Comparison of ENCODE assay signal across 8 cellular contexts in genomic region chr17:76710863-76711611, GRCh38. TPM values are rescaled to one million over a fixed set of nuclear protein-coding genes. Genes with fewer than 3 reads are reported as not detected.
DNase-seq lines count a peak whose midpoint lies in the region; ATAC-seq and TF ChIP-seq lines count a peak whose summit lies in the region.

MXRA7 (minus strand) TSS chr17:76710965; CDS start chr17:76710946, 19 bp downstream.

- H3K27ac Mint-ChIP-seq in activated CD4-positive, alpha-beta T cell treated with anti-CD3 and anti-CD28 coated beads, Interleukin-2, amount 10 ng/mL, durations not matched to agents 7 days and 5 days: no peak within 1 kb of the TSS

- TF ChIP-seq CTCF in GM12865 (IDR thresholded peaks at IDR 0.05; ENCODE audit: insufficient read depth, low read depth, low read length, missing control alignments): no peak

- CTCF ChIA-PET in activated CD4-positive, alpha-beta T cell treated with anti-CD3 and anti-CD28 coated beads, Interleukin-2, amount 10 ng/mL, durations not matched to agents 7 days and 5 days (lab: Charles Lee): interaction anchor here (3.9 kb wide), 1 partner anchor 17 kb away, joined by 16 read pairs; no protein-coding TSS in a partner anchor

- H3K4me3 Mint-ChIP-seq in activated CD4-positive, alpha-beta T cell treated with anti-CD3 and anti-CD28 coated beads, Interleukin-2, amount 10 ng/mL, durations not matched to agents 7 days and 5 days: peak within 1 kb of the TSS; percentile 71

- H3K9me3 Mint-ChIP-seq in activated CD4-positive, alpha-beta T cell treated with anti-CD3 and anti-CD28 coated beads, Interleukin-2, amount 10 ng/mL, durations not matched to agents 7 days and 5 days: no peaks in the 10 kb centered on the region

- POLR2A ChIA-PET in activated CD4-positive, alpha-beta T cell treated with anti-CD3 and anti-CD28 coated beads, Interleukin-2, amount 10 ng/mL, durations not matched to agents 7 days and 5 days (lab: Charles Lee): no interaction called here

- peaks cover 48% of the 10 kb centered on the region for H3K4me1 Mint-ChIP-seq in activated CD4-positive, alpha-beta T cell treated with anti-CD3 and anti-CD28 coated beads, Interleukin-2, amount 10 ng/mL, durations not matched to agents 7 days and 5 days

- H3K27me3 Mint-ChIP-seq in activated CD4-positive, alpha-beta T cell treated with anti-CD3 and anti-CD28 coated beads, Interleukin-2, amount 10 ng/mL, durations not matched to agents 7 days and 5 days: peaks cover 1% of the 10 kb centered on the region

- ATAC-seq in HG03457 (IDR thresholded peaks at IDR 0.05; ENCODE audit: unreplicated experiment): no peak

- DNase-seq in GM12865 (ENCODE audit: low read depth) (peak; percentile 39), NCI-H1048 (lab: John Stamatoyannopoulos, UW) (peak; percentile 24), dermis blood vessel endothelial cell (peak; percentile 72), left kidney (ENCODE audit: low read depth, low spot score) (peak; percentile 87), COLO829 (ENCODE audit: low spot score) (no peak)
- DNase-seq in activated CD4-positive, alpha-beta T cell treated with anti-CD3 and anti-CD28 coated beads, Interleukin-2, amount 10 ng/mL, durations not matched to agents 7 days and 5 days: peak; percentile 56
- peak in 3 of 4 experiments; percentile 20 to 36 (median 35) for DNase-seq in stimulated activated CD4-positive, alpha-beta T cell treated with anti-CD3 and anti-CD28 coated beads, Interleukin-1b, Interleukin-23, amount 100 ng/mL, for 24 hours (ENCODE audit: low read depth in 4 of 4, low spot score in 1 of 4)

- H3K36me3 Mint-ChIP-seq in activated CD4-positive, alpha-beta T cell treated with anti-CD3 and anti-CD28 coated beads, Interleukin-2, amount 10 ng/mL, durations not matched to agents 7 days and 5 days (ENCODE audit: low read depth): peaks cover 19% of the 10 kb centered on the region

- H3K4me3 ChIP-seq in GM12865 (ENCODE audit: low read depth, low read length): peak within 1 kb of the TSS; percentile 34

RNA-seq across cellular contexts. Expression of gene MXRA7, which starts in this region (rescaled TPM):
- 10 to 100 TPM; 25.7 to 27.3 TPM for total RNA-seq in activated CD4-positive, alpha-beta T cell treated with anti-CD3 and anti-CD28 coated beads, Interleukin-2, amount 10 ng/mL, durations not matched to agents 7 days and 5 days
- 131 and 250 TPM in 2 replicates for total RNA-seq in dermis blood vessel endothelial cell
